Comparison of ENCODE assay signal across 27 cellular contexts in genomic region chr4:1568855-1569460, GRCh38.
DNase-seq lines count a peak whose midpoint lies in the region; ATAC-seq and TF ChIP-seq lines count a peak whose summit lies in the region.
"Had no signal": no experiment of that assay in that cellular context is flagged by ENCODE, and none has a peak within 500 bp of the region (broad histone marks: within the 10 kb centered on the region; RNA-seq: fewer than 3 reads in every experiment).

No MANE protein-coding gene starts in this region.

- ATAC-seq in Right ventricle myocardium superior (ENCODE audit: poor library complexity) (no peak), left ventricle myocardium superior (no peak), upper lobe of right lung (no peak)
- ATAC-seq: activated CD8-positive, alpha-beta T cell treated with anti-CD3 and anti-CD28 coated beads, Interleukin-2, amount 10 ng/mL, durations not matched to agents 7 days and 5 days; activated naive CD4-positive, alpha-beta T cell treated with anti-CD3 and anti-CD28 coated beads, Interleukin-2, amount 50 U/mL, for 72 hours had no signal

- H2AFZ ChIP-seq in neural progenitor cell (replicated peaks): no peak overlapping the region

- H3K4me2 ChIP-seq in neural progenitor cell: no peak overlapping the region
- H3K4me2 ChIP-seq: SK-N-SH had no signal

- intact Hi-C loops in Right ventricle myocardium superior (cut with DNase I) (no loop called here), cardiac septum (cut with DNase I) (no loop called here), left ventricle myocardium superior (cut with micrococcal nuclease) (no loop called here), upper lobe of right lung (cut with DNase I) (no loop called here)

- H3K4me1 Mint-ChIP-seq in neural progenitor cell: peaks cover 21% of the 10 kb centered on the region

- TF ChIP-seq CTCF in neural progenitor cell (IDR thresholded peaks at IDR 0.05) (no peak), upper lobe of right lung (IDR thresholded peaks at IDR 0.05) (no peak)

- peaks cover 9% of the 10 kb centered on the region for H3K27me3 Mint-ChIP-seq in neural progenitor cell (ENCODE audit: insufficient read depth, low read depth)

- H3K9me3 ChIP-seq in neural progenitor cell (ENCODE audit: low read depth): no peaks in the 10 kb centered on the region
- H3K9me3 ChIP-seq in upper lobe of right lung: no peaks in the 10 kb centered on the region
- H3K9me3 ChIP-seq: breast epithelium, SK-N-SH, testis, uterus had no signal

- DNase-seq in Right ventricle myocardium superior (peak; percentile 40), cardiac septum (ENCODE audit: low spot score) (no peak), left ventricle myocardium superior (peak; percentile 28), neural progenitor cell (ENCODE audit: low spot score) (no peak), upper lobe of right lung (peak; percentile 57), DMS79 treated with DMSO at 0.1 percent for 48 hours (lab: John Stamatoyannopoulos, UW) (no peak)
- no peak for DNase-seq in activated naive CD4-positive, alpha-beta T cell (lab: John Stamatoyannopoulos, UW)
- no peak for DNase-seq in effector CD8-positive, alpha-beta T cell (lab: John Stamatoyannopoulos, UW)
- DNase-seq: 8988T; activated CD4-positive, CD25-positive, alpha-beta regulatory T cell treated with anti-CD3 and anti-CD28 coated beads, Interleukin-2, amount 50 U/mL, for 72 hours; activated CD8-positive, alpha-beta T cell treated with anti-CD3 and anti-CD28 coated beads, Interleukin-2, amount 10 ng/mL, durations not matched to agents 7 days and 5 days; amygdala; C1 segment of cervical spinal cord; immature natural killer cell; KG1; NCI-H1092 treated with DMSO at 0.1 percent for 48 hours; NCI-H1694 treated with DMSO at 0.1 percent for 48 hours; NCI-H446 treated with DMSO at 0.1 percent for 48 hours; NCI-H774; occipital lobe; SK-N-SH; stimulated activated CD4-positive, alpha-beta T cell treated with anti-CD3 and anti-CD28 coated beads, Interleukin-2, amount 100 ng/mL, for 24 hours; stimulated activated naive CD8-positive, alpha-beta T cell treated with anti-CD3 and anti-CD28 coated beads, Interleukin-15, Interleukin-2, amounts not matched to agents 100 U/mL and 50 U/mL, for 24 hours; testis; uterus had no signal

- H4K20me1 ChIP-seq in neural progenitor cell (ENCODE audit: low read depth): no peaks in the 10 kb centered on the region

- H3K4me3 Mint-ChIP-seq in neural progenitor cell: no peak overlapping the region
- H3K4me3 Mint-ChIP-seq: activated CD8-positive, alpha-beta T cell treated with anti-CD3 and anti-CD28 coated beads, Interleukin-2, amount 10 ng/mL, durations not matched to agents 7 days and 5 days; immature natural killer cell had no signal

- H3K4me3 ChIP-seq in neural progenitor cell (no peak overlapping the region), upper lobe of right lung (peak overlapping the region; percentile 23)
- H3K4me3 ChIP-seq: breast epithelium, testis, uterus had no signal

- no peaks in the 10 kb centered on the region for H3K36me3 Mint-ChIP-seq in neural progenitor cell
- H3K36me3 Mint-ChIP-seq: activated naive CD4-positive, alpha-beta T cell treated with anti-CD3 and anti-CD28 coated beads, Interleukin-2, amount 50 U/mL, for 72 hours; immature natural killer cell had no signal

- H3K27ac Mint-ChIP-seq in neural progenitor cell: peak overlapping the region; percentile 46
- H3K27ac Mint-ChIP-seq: activated CD8-positive, alpha-beta T cell treated with anti-CD3 and anti-CD28 coated beads, Interleukin-2, amount 10 ng/mL, durations not matched to agents 7 days and 5 days; activated naive CD4-positive, alpha-beta T cell treated with anti-CD3 and anti-CD28 coated beads, Interleukin-2, amount 50 U/mL, for 72 hours; immature natural killer cell had no signal

- H3K27me3 ChIP-seq in neural progenitor cell: no peaks in the 10 kb centered on the region
- H3K27me3 ChIP-seq in upper lobe of right lung: peaks cover 26% of the 10 kb centered on the region
- H3K27me3 ChIP-seq: testis had no signal

- H3K9me3 Mint-ChIP-seq in neural progenitor cell: no peaks in the 10 kb centered on the region
- H3K9me3 Mint-ChIP-seq: activated naive CD4-positive, alpha-beta T cell treated with anti-CD3 and anti-CD28 coated beads, Interleukin-2, amount 50 U/mL, for 72 hours; immature natural killer cell had no signal

- H3K4me1 ChIP-seq in neural progenitor cell: peaks cover 26% of the 10 kb centered on the region
- H3K4me1 ChIP-seq in upper lobe of right lung: no peaks in the 10 kb centered on the region
- H3K4me1 ChIP-seq: breast epithelium, uterus had no signal

- H3K79me2 ChIP-seq in neural progenitor cell (ENCODE audit: low read depth): no peaks in the 10 kb centered on the region

- no peak overlapping the region for H3K27ac ChIP-seq in neural progenitor cell
- H3K27ac ChIP-seq in upper lobe of right lung: peak overlapping the region; percentile 58
- H3K27ac ChIP-seq: breast epithelium, testis had no signal

- H3F3A ChIP-seq in neural progenitor cell (ENCODE audit: low read depth): peaks cover 6% of the 10 kb centered on the region

- no peaks in the 10 kb centered on the region for H3K36me3 ChIP-seq in neural progenitor cell
- H3K36me3 ChIP-seq in upper lobe of right lung: no peaks in the 10 kb centered on the region
- H3K36me3 ChIP-seq: breast epithelium, uterus had no signal

- H3K9ac ChIP-seq in neural progenitor cell: no peak overlapping the region
- H3K9ac ChIP-seq: SK-N-SH had no signal

Comparison
In these comparisons a context has a peak if more than half of its experiments do, and no peak if none do; other contexts are left out.
1. DNase-seq: peak in Right ventricle myocardium superior (single experiment), left ventricle myocardium superior (single experiment) and upper lobe of right lung (single experiment); none in cardiac septum (single experiment), neural progenitor cell (single experiment), DMS79 treated with DMSO at 0.1 percent for 48 hours (single experiment), activated naive CD4-positive, alpha-beta T cell (0 of 4) and effector CD8-positive, alpha-beta T cell (single experiment).